In genomic region chr3:63818282-63819150, GRCh38 we compare ENCODE assay signal across 1 cellular context.
TF ChIP-seq lines count a peak whose summit lies in the region.

No MANE protein-coding gene starts in this region.

TF ChIP-seq in H1, 55 proteins besides CTCF, POLR2A, EP300 and RAD21:
- no peak for TF ChIP-seq EGR1 (IDR thresholded peaks at IDR 0.05; ENCODE audit: borderline replicate concordance, low read depth, low read length)
- no peak for TF ChIP-seq JUND (IDR thresholded peaks at IDR 0.05; ENCODE audit: low read length)
- no peak for TF ChIP-seq RXRA (IDR thresholded peaks at IDR 0.05; ENCODE audit: insufficient read depth, low read depth, low read length)
- TF ChIP-seq, protein P1, sequence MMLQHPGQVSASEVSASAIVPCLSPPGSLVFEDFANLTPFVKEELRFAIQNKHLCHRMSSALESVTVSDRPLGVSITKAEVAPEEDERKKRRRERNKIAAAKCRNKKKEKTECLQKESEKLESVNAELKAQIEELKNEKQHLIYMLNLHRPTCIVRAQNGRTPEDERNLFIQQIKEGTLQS (IDR thresholded peaks at IDR 0.05; ENCODE audit: insufficient read depth, low read depth, low read length), result no peak
- no peak for TF ChIP-seq CREB1 (IDR thresholded peaks at IDR 0.05)
